Comparison of ENCODE assay signal across 23 cellular contexts in the genomic region with DNA sequence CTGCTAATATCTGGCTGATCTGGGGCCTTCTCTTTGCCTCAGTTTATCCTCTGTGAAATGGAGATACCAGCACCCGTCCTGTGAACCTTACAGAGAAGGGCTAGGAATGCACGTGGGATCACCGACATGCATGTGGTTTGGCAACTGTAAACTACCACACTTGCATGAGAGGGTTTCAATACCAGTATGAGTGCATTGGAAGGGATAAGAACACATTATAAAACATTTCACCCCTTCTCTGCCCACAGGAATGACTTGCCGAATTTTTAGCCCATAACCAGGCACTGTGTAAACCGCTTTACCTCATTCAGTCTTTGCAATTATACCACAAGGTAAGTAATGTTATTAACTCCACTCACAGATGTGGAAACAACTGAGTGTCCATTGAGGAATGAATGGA. TPM values are rescaled to one million over a fixed set of nuclear protein-coding genes. Genes with fewer than 3 reads are reported as not detected.
DNase-seq lines count a peak whose midpoint lies in the region; ATAC-seq, FAIRE-seq and TF ChIP-seq lines count a peak whose summit lies in the region.
"Had no signal": no experiment of that assay in that cellular context is flagged by ENCODE, and none has a peak within 500 bp of the region (broad histone marks: within the 10 kb centered on the region; RNA-seq: fewer than 3 reads in every experiment).

No MANE protein-coding gene starts in this region.

- H3K36me3 Mint-ChIP-seq in natural killer cell treated with Interleukin-12 subunit alpha and Interleukin-12 subunit beta and Interleukin-15 and Interleukin-18, amount 100 ng/mL, for 72 hours: no peaks in the 10 kb centered on the region
- no peaks in the 10 kb centered on the region for H3K36me3 Mint-ChIP-seq in natural killer cell
- peaks cover 2% of the 10 kb centered on the region for H3K36me3 Mint-ChIP-seq in astrocyte (ENCODE audit: low read depth, unreplicated experiment)
- no peaks in the 10 kb centered on the region for H3K36me3 Mint-ChIP-seq in stimulated activated effector memory CD8-positive, alpha-beta T cell treated with anti-CD3 and anti-CD28 coated beads, Interleukin-12 subunit alpha, Interleukin-12 subunit beta, amount 100 ng/mL, for 72 hours
- peaks cover 7% of the 10 kb centered on the region for H3K36me3 Mint-ChIP-seq in activated CD8-positive, alpha-beta T cell treated with anti-CD3 and anti-CD28 coated beads, Interleukin-2, amount 10 ng/mL, durations not matched to agents 7 days and 5 days (ENCODE audit: low read depth)

- H3K4me1 ChIP-seq in astrocyte (ENCODE audit: insufficient read depth, low read length) (peaks cover 3% of the 10 kb centered on the region), K562 (replicated peaks in 1 of 2; ENCODE audit: control insufficient read depth in 2 of 2, insufficient read depth in 2 of 2, low read length in 2 of 2) (peaks cover 0 to 4% of the 10 kb centered on the region in 2 experiments; a peak in 2 of 5 replicates), aorta (ENCODE audit: control insufficient read depth in 1 of 2, insufficient read depth in 2 of 2, low read length in 2 of 2) (no peaks in the 10 kb centered on the region)
- H3K4me1 ChIP-seq: A549 had no signal

- TF ChIP-seq CTCF in natural killer cell (IDR thresholded peaks at IDR 0.05) (no peak), astrocyte (IDR thresholded peaks at IDR 0.05; ENCODE audit: insufficient read depth, low read depth, low read length) (no peak), K562 (IDR thresholded peaks at IDR 0.05 in 2 of 3, conservative IDR thresholded peaks at IDR 0.05 in 1 of 3; ENCODE audit: insufficient read depth in 2 of 3, low read depth in 1 of 3, low read length in 3 of 3) (no peak)

- H3K27me3 Mint-ChIP-seq in natural killer cell treated with Interleukin-12 subunit alpha and Interleukin-12 subunit beta and Interleukin-15 and Interleukin-18, amount 100 ng/mL, for 72 hours: no peaks in the 10 kb centered on the region
- H3K27me3 Mint-ChIP-seq in natural killer cell (ENCODE audit: low read depth in 2 of 2) (no peaks in the 10 kb centered on the region), astrocyte (ENCODE audit: low read depth, unreplicated experiment) (no peaks in the 10 kb centered on the region)
- H3K27me3 Mint-ChIP-seq in activated CD8-positive, alpha-beta T cell treated with anti-CD3 and anti-CD28 coated beads, Interleukin-2, amount 10 ng/mL, durations not matched to agents 7 days and 5 days (ENCODE audit: low read depth): no peaks in the 10 kb centered on the region
- H3K27me3 Mint-ChIP-seq: B cell had no signal

- no peaks in the 10 kb centered on the region for H4K20me1 ChIP-seq in astrocyte (ENCODE audit: insufficient read depth, low read length)
- no peaks in the 10 kb centered on the region for H4K20me1 ChIP-seq in K562 (replicated peaks; ENCODE audit: control insufficient read depth, insufficient read depth, low read length)
- H4K20me1 ChIP-seq: BLaER1 treated with 17β-estradiol and CSF1 and Interleukin-3, amounts not matched to agents 10 nM and 100 nM had no signal

- no peaks in the 10 kb centered on the region for H3K79me2 ChIP-seq in astrocyte (ENCODE audit: insufficient read depth, low read length)
- no peaks in the 10 kb centered on the region for H3K79me2 ChIP-seq in K562 (ENCODE audit: control insufficient read depth, insufficient read depth, low read length)

- CTCF ChIA-PET in K562 (lab: Yijun Ruan, JAX; ENCODE audit: low intra/inter-chr PET ratio): no interaction called here
- CTCF ChIA-PET in activated CD8-positive, alpha-beta T cell treated with anti-CD3 and anti-CD28 coated beads, Interleukin-2, amount 10 ng/mL, durations not matched to agents 7 days and 5 days (lab: Charles Lee): interaction anchor here (8.3 kb wide), 1 partner anchor 106 kb away, joined by 78 read pairs; no protein-coding TSS in a partner anchor

- FAIRE-seq in astrocyte (lab: Jason Lieb, UNC) (no peak), K562 (lab: Jason Lieb, UNC) (no peak)
- FAIRE-seq: A549, GM12892, GM18507, H54 had no signal

- H3K27me3 ChIP-seq in astrocyte (ENCODE audit: insufficient read depth, low read length) (no peaks in the 10 kb centered on the region), K562 (ENCODE audit: control insufficient read depth in 2 of 2, insufficient read depth in 2 of 2, low read length in 2 of 2) (no peaks in the 10 kb centered on the region), aorta (ENCODE audit: control insufficient read depth in 1 of 2, insufficient read depth in 2 of 2, low read length in 1 of 2) (no peaks in the 10 kb centered on the region)
- H3K27me3 ChIP-seq: BLaER1 treated with 17β-estradiol and CSF1 and Interleukin-3, amounts not matched to agents 10 nM and 100 nM had no signal

- no peak overlapping the region for H3K9ac ChIP-seq in astrocyte (ENCODE audit: low read length)
- H3K9ac ChIP-seq in K562 (ENCODE audit: insufficient read depth in 1 of 2, low read depth in 2 of 2, low read length in 2 of 2): no peak overlapping the region
- H3K9ac ChIP-seq: BLaER1 treated with 17β-estradiol and CSF1 and Interleukin-3, amounts not matched to agents 10 nM and 100 nM had no signal

- peak; percentile 50 to 57 for ATAC-seq in natural killer cell treated with Interleukin-12 subunit alpha and Interleukin-12 subunit beta and Interleukin-15 and Interleukin-18, amount 100 ng/mL, for 72 hours
- ATAC-seq in natural killer cell: no peak
- no peak for ATAC-seq in K562
- peak; percentile 25 for ATAC-seq in stimulated activated effector memory CD8-positive, alpha-beta T cell treated with anti-CD3 and anti-CD28 coated beads, Interleukin-12 subunit alpha, Interleukin-12 subunit beta, amount 100 ng/mL, for 72 hours
- ATAC-seq in activated CD8-positive, alpha-beta T cell treated with anti-CD3 and anti-CD28 coated beads, Interleukin-2, amount 10 ng/mL, durations not matched to agents 7 days and 5 days: no peak
- no peak for ATAC-seq in HG03342 (IDR thresholded peaks at IDR 0.05; ENCODE audit: unreplicated experiment)
- no peak for ATAC-seq in aorta (ENCODE audit: low FRiP score)
- ATAC-seq: A549; CD8-positive, alpha-beta T cell; GM23338 had no signal

- no peak for DNase-seq in natural killer cell treated with Interleukin-12 subunit alpha and Interleukin-12 subunit beta and Interleukin-15 and Interleukin-18, amount 100 ng/mL, for 72 hours (ENCODE audit: low spot score)
- DNase-seq in natural killer cell: no peak
- DNase-seq in astrocyte (ENCODE audit: low read depth): peak; percentile 44
- no peak for DNase-seq in K562 (ENCODE audit: extremely low read depth in 1 of 4, low spot score in 3 of 4)
- no peak for DNase-seq in stimulated activated effector memory CD8-positive, alpha-beta T cell treated with anti-CD3 and anti-CD28 coated beads, Interleukin-12 subunit alpha, Interleukin-12 subunit beta, amount 100 ng/mL, for 72 hours (ENCODE audit: low spot score in 2 of 2)
- DNase-seq in activated CD8-positive, alpha-beta T cell treated with anti-CD3 and anti-CD28 coated beads, Interleukin-2, amount 10 ng/mL, durations not matched to agents 7 days and 5 days: no peak
- no peak for DNase-seq in aorta
- DNase-seq: Calu3; CD8-positive, alpha-beta T cell; DMS 273 treated with DMSO at 0.1 percent for 48 hours; DMS53; DND-41; EL; HCEC 1CT had no signal

- H3K27ac ChIP-seq in astrocyte (ENCODE audit: low read depth, low read length) (no peak overlapping the region), K562 (ENCODE audit: extremely low read depth, low read depth, low read length) (no peak overlapping the region), aorta (ENCODE audit: low read depth in 1 of 2, low read length in 2 of 2) (no peak overlapping the region)
- H3K27ac ChIP-seq: 22Rv1; A549; BLaER1 treated with 17β-estradiol and CSF1 and Interleukin-3, amounts not matched to agents 10 nM and 100 nM had no signal

- H3K36me3 ChIP-seq in astrocyte (ENCODE audit: insufficient read depth, low read length): no peaks in the 10 kb centered on the region
- H3K36me3 ChIP-seq in K562 (ENCODE audit: control insufficient read depth, insufficient read depth, low read length): no peaks in the 10 kb centered on the region
- no peaks in the 10 kb centered on the region for H3K36me3 ChIP-seq in aorta (ENCODE audit: control insufficient read depth in 1 of 2, insufficient read depth in 2 of 2, low read length in 1 of 2)
- H3K36me3 ChIP-seq: BLaER1 treated with 17β-estradiol and CSF1 and Interleukin-3, amounts not matched to agents 10 nM and 100 nM had no signal

- H2AFZ ChIP-seq in astrocyte (ENCODE audit: low read depth, low read length) (no peak overlapping the region), K562 (ENCODE audit: low read depth, low read length) (0 out of 2 replicates have a peak overlapping the region, but pooled peaks have one; percentile 35)
- H2AFZ ChIP-seq: GM23338 had no signal

- H3K4me1 Mint-ChIP-seq in natural killer cell treated with Interleukin-12 subunit alpha and Interleukin-12 subunit beta and Interleukin-15 and Interleukin-18, amount 100 ng/mL, for 72 hours (ENCODE audit: low read depth in 2 of 2): peaks cover 20 to 22% of the 10 kb centered on the region in 2 donors
- H3K4me1 Mint-ChIP-seq in natural killer cell: peaks cover 15 to 22% of the 10 kb centered on the region in 2 donors
- peaks cover 2% of the 10 kb centered on the region for H3K4me1 Mint-ChIP-seq in astrocyte (ENCODE audit: low read depth, unreplicated experiment)
- H3K4me1 Mint-ChIP-seq in stimulated activated effector memory CD8-positive, alpha-beta T cell treated with anti-CD3 and anti-CD28 coated beads, Interleukin-12 subunit alpha, Interleukin-12 subunit beta, amount 100 ng/mL, for 72 hours: peaks cover 20% of the 10 kb centered on the region
- H3K4me1 Mint-ChIP-seq in activated CD8-positive, alpha-beta T cell treated with anti-CD3 and anti-CD28 coated beads, Interleukin-2, amount 10 ng/mL, durations not matched to agents 7 days and 5 days (ENCODE audit: low read depth): peaks cover 33% of the 10 kb centered on the region

- in situ Hi-C loops in K562 (cut with MboI): no loop called here

- WGBS in K562 (ENCODE audit: insufficient coverage, low coverage, missing lambda C conversion rate): 56% methylated on average over 5 of the region's 5 CpGs
- 89 to 90% methylated on average over 5 of the region's 5 CpGs for WGBS in aorta, 2 donors

- H3K9me1 ChIP-seq in K562 (ENCODE audit: control insufficient read depth, insufficient read depth, low read length): no peaks in the 10 kb centered on the region

- no peak for TF ChIP-seq POLR2A in K562 (conservative IDR thresholded peaks at IDR 0.05)

- no TSS peak for BruUV-seq in K562 (replicated peaks; lab: Mats Ljungman, UMichigan)

- no peak for TF ChIP-seq RAD21 in K562 (CRISPR knock-in tag; conservative IDR thresholded peaks at IDR 0.05 in 1 of 2, IDR thresholded peaks at IDR 0.05 in 1 of 2)

- TF ChIP-seq EP300 in K562 (IDR thresholded peaks at IDR 0.05; ENCODE audit: low read length): no peak

- POLR2A ChIA-PET in K562 (lab: Yijun Ruan, JAX): interaction anchor here (0.7 to 0.8 kb wide), 2 partner anchors 71 to 174 kb away, joined by 3 read pairs; no protein-coding TSS in a partner anchor
- POLR2A ChIA-PET in activated CD8-positive, alpha-beta T cell treated with anti-CD3 and anti-CD28 coated beads, Interleukin-2, amount 10 ng/mL, durations not matched to agents 7 days and 5 days (lab: Charles Lee): interaction anchor here (0.6 kb wide), 1 partner anchor 145 kb away, joined by 3 read pairs; no protein-coding TSS in a partner anchor

- no peak overlapping the region for H3K4me3 Mint-ChIP-seq in natural killer cell treated with Interleukin-12 subunit alpha and Interleukin-12 subunit beta and Interleukin-15 and Interleukin-18, amount 100 ng/mL, for 72 hours
- no peak overlapping the region for H3K4me3 Mint-ChIP-seq in natural killer cell
- H3K4me3 Mint-ChIP-seq in astrocyte (ENCODE audit: unreplicated experiment): no peak overlapping the region
- no peak overlapping the region for H3K4me3 Mint-ChIP-seq in stimulated activated effector memory CD8-positive, alpha-beta T cell treated with anti-CD3 and anti-CD28 coated beads, Interleukin-12 subunit alpha, Interleukin-12 subunit beta, amount 100 ng/mL, for 72 hours
- H3K4me3 Mint-ChIP-seq in activated CD8-positive, alpha-beta T cell treated with anti-CD3 and anti-CD28 coated beads, Interleukin-2, amount 10 ng/mL, durations not matched to agents 7 days and 5 days: no peak overlapping the region
- H3K4me3 Mint-ChIP-seq: B cell; CD8-positive, alpha-beta T cell; GM23338 had no signal

- no peak overlapping the region for H3K27ac Mint-ChIP-seq in natural killer cell treated with Interleukin-12 subunit alpha and Interleukin-12 subunit beta and Interleukin-15 and Interleukin-18, amount 100 ng/mL, for 72 hours
- H3K27ac Mint-ChIP-seq in natural killer cell: no peak overlapping the region
- H3K27ac Mint-ChIP-seq in astrocyte (ENCODE audit: unreplicated experiment): no peak overlapping the region
- H3K27ac Mint-ChIP-seq in stimulated activated effector memory CD8-positive, alpha-beta T cell treated with anti-CD3 and anti-CD28 coated beads, Interleukin-12 subunit alpha, Interleukin-12 subunit beta, amount 100 ng/mL, for 72 hours: no peak overlapping the region
- no peak overlapping the region for H3K27ac Mint-ChIP-seq in activated CD8-positive, alpha-beta T cell treated with anti-CD3 and anti-CD28 coated beads, Interleukin-2, amount 10 ng/mL, durations not matched to agents 7 days and 5 days
- H3K27ac Mint-ChIP-seq: B cell; CD8-positive, alpha-beta T cell; GM23338 had no signal

- intact Hi-C loops in natural killer cell (cut with micrococcal nuclease): loop anchor here (5.0 kb wide), 1 partner anchor 62 kb away; no protein-coding TSS in a partner anchor
- intact Hi-C loops in K562 (cut with micrococcal nuclease): loop anchor here (10.0 kb wide), 1 partner anchor 324 kb away; no protein-coding TSS in a partner anchor
- intact Hi-C loops in aorta (cut with DNase I): loop anchor here (5.0 kb wide), 2 partner anchors 57 to 107 kb away; partner anchors contain the start of gene GSN (in 2 of the 2)

- no peak overlapping the region for H3K4me3 ChIP-seq in astrocyte (ENCODE audit: insufficient read depth, low read depth, low read length)
- H3K4me3 ChIP-seq in K562: no peak overlapping the region
- no peak overlapping the region for H3K4me3 ChIP-seq in aorta (ENCODE audit: low read length in 2 of 2)
- H3K4me3 ChIP-seq: A549; BLaER1 treated with 17β-estradiol and CSF1 and Interleukin-3, amounts not matched to agents 10 nM and 100 nM; GM23338 had no signal

- H3K9me3 Mint-ChIP-seq in natural killer cell treated with Interleukin-12 subunit alpha and Interleukin-12 subunit beta and Interleukin-15 and Interleukin-18, amount 100 ng/mL, for 72 hours: no peaks in the 10 kb centered on the region
- H3K9me3 Mint-ChIP-seq in natural killer cell (no peaks in the 10 kb centered on the region), astrocyte (ENCODE audit: unreplicated experiment) (no peaks in the 10 kb centered on the region)
- no peaks in the 10 kb centered on the region for H3K9me3 Mint-ChIP-seq in stimulated activated effector memory CD8-positive, alpha-beta T cell treated with anti-CD3 and anti-CD28 coated beads, Interleukin-12 subunit alpha, Interleukin-12 subunit beta, amount 100 ng/mL, for 72 hours
- no peaks in the 10 kb centered on the region for H3K9me3 Mint-ChIP-seq in activated CD8-positive, alpha-beta T cell treated with anti-CD3 and anti-CD28 coated beads, Interleukin-2, amount 10 ng/mL, durations not matched to agents 7 days and 5 days (ENCODE audit: insufficient read depth)
- H3K9me3 Mint-ChIP-seq: CD8-positive, alpha-beta T cell; GM23338 had no signal

- H3K9me3 ChIP-seq in astrocyte (ENCODE audit: insufficient read depth, low read depth, low read length): no peaks in the 10 kb centered on the region
- no peaks in the 10 kb centered on the region for H3K9me3 ChIP-seq in K562 (replicated peaks; ENCODE audit: control insufficient read depth, insufficient read depth, low read depth, low read length)
- no peaks in the 10 kb centered on the region for H3K9me3 ChIP-seq in aorta (ENCODE audit: control insufficient read depth, low read length)
- H3K9me3 ChIP-seq: A549; BLaER1 treated with 17β-estradiol and CSF1 and Interleukin-3, amounts not matched to agents 10 nM and 100 nM had no signal

- H3K4me2 ChIP-seq in astrocyte (ENCODE audit: low read length) (no peak overlapping the region), K562 (ENCODE audit: insufficient read depth, low read length) (no peak overlapping the region)
- H3K4me2 ChIP-seq: A549; BLaER1 treated with 17β-estradiol and CSF1 and Interleukin-3, amounts not matched to agents 10 nM and 100 nM; GM23338 had no signal

RNA-seq across cellular contexts. Expression of gene RAB14, which starts 8.9 kb away (rescaled TPM):
- total RNA-seq in natural killer cell treated with Interleukin-12 subunit alpha and Interleukin-12 subunit beta and Interleukin-15 and Interleukin-18, amount 100 ng/mL, for 72 hours: 10 to 100 TPM; 40.6 to 73.8 TPM
- total RNA-seq in natural killer cell (10 to 100 TPM; 46.2 to 67.6 (median 57.3) TPM), astrocyte (72.1 and 77.0 TPM in 2 replicates), K562 (2014; rRNA removed) (10.3 and 11.8 TPM in 2 replicates), K562 (2014; rRNA removed; fragmentation: Illumina TruSeq; extraction: Trizol) (25.5 and 26.8 TPM in 2 replicates), K562 (2015; rRNA removed; fragmentation: Illumina TruSeq; extraction: Trizol) (23.6 and 25.4 TPM in 2 replicates), K562 (2021) (41.8 and 48.4 TPM in 2 replicates), aorta (10 to 100 TPM; 48.3 to 52.7 TPM)
- 10.7 and 28.6 TPM in 2 replicates for total RNA-seq in K562 (2011; cell fraction: chromatin; rRNA removed; ENCODE audit: low replicate concordance)
- 6.7 and 7.6 TPM in 2 replicates for total RNA-seq in K562 (2011; cell fraction: nucleolus; rRNA removed)
- total RNA-seq in K562 (2011; cell fraction: nucleoplasm; rRNA removed): 20.8 and 42.9 TPM in 2 replicates
- polyA plus RNA-seq in K562 (2011; rRNA removed) (17.6 and 19.8 TPM in 2 replicates), K562 (2014; fragmentation: Illumina TruSeq; extraction: Trizol) (32.4 and 35.8 TPM in 2 replicates), K562 (2014; fragmentation: Nextera tagmentation; extraction: Ambion mirVana) (10 to 100 TPM; 20.2 to 20.9 TPM), K562 (2014; rRNA removed) (15.9 and 16.7 TPM in 2 replicates), aorta (10 to 100 TPM; 29.3 to 32.6 TPM)
- 4.0 and 10.5 TPM in 2 replicates for polyA plus RNA-seq in K562 (2011; cell fraction: cytosol; rRNA removed)
- 11.3 and 16.5 TPM in 2 replicates for polyA plus RNA-seq in K562 (2011; cell fraction: nucleus; rRNA removed)
- polyA plus RNA-seq in K562 (2012): 30.3 and 32.9 TPM in 2 replicates
- polyA minus RNA-seq in K562 (2011; rRNA and poly(A)+ RNA removed): 14.8 and 18.2 TPM in 2 replicates
- polyA minus RNA-seq in K562 (2011; cell fraction: cytosol; rRNA and poly(A)+ RNA removed): 12.5 and 15.7 TPM in 2 replicates
- 10.0 and 16.6 TPM in 2 replicates for polyA minus RNA-seq in K562 (2011; cell fraction: nucleus; rRNA and poly(A)+ RNA removed)
- 10 to 100 TPM; 56.7 to 68.2 TPM for total RNA-seq in activated CD8-positive, alpha-beta T cell treated with anti-CD3 and anti-CD28 coated beads, Interleukin-2, amount 10 ng/mL, durations not matched to agents 7 days and 5 days

RNA-seq across cellular contexts. Expression of gene GSN, which starts 57.4 kb away (rescaled TPM):
- total RNA-seq in natural killer cell treated with Interleukin-12 subunit alpha and Interleukin-12 subunit beta and Interleukin-15 and Interleukin-18, amount 100 ng/mL, for 72 hours: 10 to 100 TPM in 1 of 2 donors, 1 to 10 TPM in 1; 9.4 to 40.9 TPM
- total RNA-seq in natural killer cell (100 to 1,000 TPM in 2 of 3 donors, 10 to 100 TPM in 1; 92.9 to 103 (median 103) TPM), astrocyte (260 and 357 TPM in 2 replicates), K562 (2014; rRNA removed) (8.2 and 10.8 TPM in 2 replicates), K562 (2014; rRNA removed; fragmentation: Illumina TruSeq; extraction: Trizol) (3.3 and 3.5 TPM in 2 replicates), K562 (2015; rRNA removed; fragmentation: Illumina TruSeq; extraction: Trizol) (12.3 and 12.4 TPM in 2 replicates), K562 (2021) (9.0 and 9.6 TPM in 2 replicates), aorta (1,000 to 10,000 TPM in 1 of 2 donors, 100 to 1,000 TPM in 1; 922 to 2,469 TPM)
- 15.3 and 27.0 TPM in 2 replicates for total RNA-seq in K562 (2011; cell fraction: chromatin; rRNA removed; ENCODE audit: low replicate concordance)
- 9.9 and 11.0 TPM in 2 replicates for total RNA-seq in K562 (2011; cell fraction: nucleolus; rRNA removed)
- total RNA-seq in K562 (2011; cell fraction: nucleoplasm; rRNA removed): 8.1 and 9.2 TPM in 2 replicates
- polyA plus RNA-seq in K562 (2011; rRNA removed) (16.6 and 24.2 TPM in 2 replicates), K562 (2014; fragmentation: Illumina TruSeq; extraction: Trizol) (5.2 and 7.4 TPM in 2 replicates), K562 (2014; fragmentation: Nextera tagmentation; extraction: Ambion mirVana) (under 1 TPM; 0.39 to 0.41 TPM), K562 (2014; rRNA removed) (7.5 and 11.2 TPM in 2 replicates), aorta (1,000 to 10,000 TPM in 1 of 2 donors, 100 to 1,000 TPM in 1; 451 to 1,099 TPM)
- 27.5 and 34.5 TPM in 2 replicates for polyA plus RNA-seq in K562 (2011; cell fraction: cytosol; rRNA removed)
- 15.8 and 17.0 TPM in 2 replicates for polyA plus RNA-seq in K562 (2011; cell fraction: nucleus; rRNA removed)
- polyA plus RNA-seq in K562 (2012): 11.2 and 34.5 TPM in 2 replicates
- 23.7 and 31.3 TPM in 2 replicates for polyA minus RNA-seq in K562 (2011; rRNA and poly(A)+ RNA removed)
- 24.8 and 27.9 TPM in 2 replicates for polyA minus RNA-seq in K562 (2011; cell fraction: cytosol; rRNA and poly(A)+ RNA removed)
- 6.2 and 9.0 TPM in 2 replicates for polyA minus RNA-seq in K562 (2011; cell fraction: nucleus; rRNA and poly(A)+ RNA removed)
- 1 to 10 TPM; 4.0 to 4.2 TPM for total RNA-seq in activated CD8-positive, alpha-beta T cell treated with anti-CD3 and anti-CD28 coated beads, Interleukin-2, amount 10 ng/mL, durations not matched to agents 7 days and 5 days

Comparison
In these comparisons a context has a peak if more than half of its experiments do, and no peak if none do; other contexts are left out.
1. ATAC-seq: peak in natural killer cell treated with Interleukin-12 subunit alpha and Interleukin-12 subunit beta and Interleukin-15 and Interleukin-18, amount 100 ng/mL, for 72 hours (2 of 2) and stimulated activated effector memory CD8-positive, alpha-beta T cell treated with anti-CD3 and anti-CD28 coated beads, Interleukin-12 subunit alpha, Interleukin-12 subunit beta, amount 100 ng/mL, for 72 hours (single experiment); none in natural killer cell (0 of 3), K562 (single experiment), activated CD8-positive, alpha-beta T cell treated with anti-CD3 and anti-CD28 coated beads, Interleukin-2, amount 10 ng/mL, durations not matched to agents 7 days and 5 days (single experiment), HG03342 (single experiment) and aorta (single experiment).